ENCODE assay signal across 1 cellular context in the genomic region with DNA sequence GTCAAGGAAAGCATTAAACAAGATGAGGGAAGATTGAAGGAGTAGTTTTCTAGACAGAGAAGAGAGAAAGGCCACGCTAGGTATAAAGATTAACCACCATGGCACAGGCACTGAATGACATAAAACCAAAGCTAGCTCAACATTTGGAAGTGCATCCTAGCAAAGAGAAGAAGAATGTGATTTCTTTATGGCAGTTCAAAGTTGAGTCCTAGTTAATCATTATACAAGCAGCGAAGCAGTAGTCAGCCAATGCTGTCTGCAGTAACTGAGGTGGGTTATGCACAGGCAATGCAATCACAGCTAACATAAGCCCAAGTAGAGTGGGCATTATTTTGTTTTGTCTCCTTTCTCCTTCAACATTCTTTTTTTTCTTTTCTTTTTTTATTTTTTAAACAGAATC.
TF ChIP-seq lines count a peak whose summit lies in the region.

No MANE protein-coding gene starts in this region.

TF ChIP-seq in HepG2, 621 proteins besides CTCF, POLR2A, EP300 and RAD21 (continued from another document):
- TF ChIP-seq, protein P1, sequence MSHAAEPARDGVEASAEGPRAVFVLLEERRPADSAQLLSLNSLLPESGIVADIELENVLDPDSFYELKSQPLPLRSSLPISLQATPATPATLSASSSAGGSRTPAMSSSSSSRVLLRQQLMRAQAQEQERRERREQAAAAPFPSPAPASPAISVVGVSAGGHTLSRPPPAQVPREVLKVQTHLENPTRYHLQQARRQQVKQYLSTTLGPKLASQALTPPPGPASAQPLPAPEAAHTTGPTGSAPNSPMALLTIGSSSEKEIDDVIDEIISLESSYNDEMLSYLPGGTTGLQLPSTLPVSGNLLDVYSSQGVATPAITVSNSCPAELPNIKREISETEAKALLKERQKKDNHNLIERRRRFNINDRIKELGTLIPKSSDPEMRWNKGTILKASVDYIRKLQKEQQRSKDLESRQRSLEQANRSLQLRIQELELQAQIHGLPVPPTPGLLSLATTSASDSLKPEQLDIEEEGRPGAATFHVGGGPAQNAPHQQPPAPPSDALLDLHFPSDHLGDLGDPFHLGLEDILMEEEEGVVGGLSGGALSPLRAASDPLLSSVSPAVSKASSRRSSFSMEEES (CRISPR knock-in tag; IDR thresholded peaks at IDR 0.05) = no peak
- TF ChIP-seq ZNF207 (IDR thresholded peaks at IDR 0.05; ENCODE audit: borderline replicate concordance) = no peak
- peak; percentile 24; the same call in 1 of the 2 replicates for TF ChIP-seq SOX5 (CRISPR knock-in tag; IDR thresholded peaks at IDR 0.05; ENCODE audit: borderline replicate concordance)
- TF ChIP-seq, protein P2, sequence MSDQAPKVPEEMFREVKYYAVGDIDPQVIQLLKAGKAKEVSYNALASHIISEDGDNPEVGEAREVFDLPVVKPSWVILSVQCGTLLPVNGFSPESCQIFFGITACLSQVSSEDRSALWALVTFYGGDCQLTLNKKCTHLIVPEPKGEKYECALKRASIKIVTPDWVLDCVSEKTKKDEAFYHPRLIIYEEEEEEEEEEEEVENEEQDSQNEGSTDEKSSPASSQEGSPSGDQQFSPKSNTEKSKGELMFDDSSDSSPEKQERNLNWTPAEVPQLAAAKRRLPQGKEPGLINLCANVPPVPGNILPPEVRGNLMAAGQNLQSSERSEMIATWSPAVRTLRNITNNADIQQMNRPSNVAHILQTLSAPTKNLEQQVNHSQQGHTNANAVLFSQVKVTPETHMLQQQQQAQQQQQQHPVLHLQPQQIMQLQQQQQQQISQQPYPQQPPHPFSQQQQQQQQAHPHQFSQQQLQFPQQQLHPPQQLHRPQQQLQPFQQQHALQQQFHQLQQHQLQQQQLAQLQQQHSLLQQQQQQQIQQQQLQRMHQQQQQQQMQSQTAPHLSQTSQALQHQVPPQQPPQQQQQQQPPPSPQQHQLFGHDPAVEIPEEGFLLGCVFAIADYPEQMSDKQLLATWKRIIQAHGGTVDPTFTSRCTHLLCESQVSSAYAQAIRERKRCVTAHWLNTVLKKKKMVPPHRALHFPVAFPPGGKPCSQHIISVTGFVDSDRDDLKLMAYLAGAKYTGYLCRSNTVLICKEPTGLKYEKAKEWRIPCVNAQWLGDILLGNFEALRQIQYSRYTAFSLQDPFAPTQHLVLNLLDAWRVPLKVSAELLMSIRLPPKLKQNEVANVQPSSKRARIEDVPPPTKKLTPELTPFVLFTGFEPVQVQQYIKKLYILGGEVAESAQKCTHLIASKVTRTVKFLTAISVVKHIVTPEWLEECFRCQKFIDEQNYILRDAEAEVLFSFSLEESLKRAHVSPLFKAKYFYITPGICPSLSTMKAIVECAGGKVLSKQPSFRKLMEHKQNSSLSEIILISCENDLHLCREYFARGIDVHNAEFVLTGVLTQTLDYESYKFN (CRISPR knock-in tag; conservative IDR thresholded peaks at IDR 0.05) = peak; percentile 67
- TF ChIP-seq NFATC3 (CRISPR knock-in tag; IDR thresholded peaks at IDR 0.05) = no peak
- TF ChIP-seq GFI1 (CRISPR knock-in tag; IDR thresholded peaks at IDR 0.05; ENCODE audit: borderline replicate concordance) = peak; percentile 61
- TF ChIP-seq, protein P3, sequence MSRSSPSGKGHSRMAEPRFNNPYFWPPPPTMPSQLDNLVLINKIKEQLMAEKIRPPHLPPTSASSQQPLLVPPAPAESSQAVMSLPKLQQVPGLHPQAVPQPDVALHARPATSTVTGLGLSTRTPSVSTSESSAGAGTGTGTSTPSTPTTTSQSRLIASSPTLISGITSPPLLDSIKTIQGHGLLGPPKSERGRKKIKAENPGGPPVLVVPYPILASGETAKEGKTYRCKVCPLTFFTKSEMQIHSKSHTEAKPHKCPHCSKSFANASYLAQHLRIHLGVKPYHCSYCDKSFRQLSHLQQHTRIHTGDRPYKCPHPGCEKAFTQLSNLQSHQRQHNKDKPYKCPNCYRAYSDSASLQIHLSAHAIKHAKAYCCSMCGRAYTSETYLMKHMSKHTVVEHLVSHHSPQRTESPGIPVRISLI (CRISPR knock-in tag; IDR thresholded peaks at IDR 0.05; ENCODE audit: borderline replicate concordance) = no peak
- TF ChIP-seq NFYC (CRISPR knock-in tag; IDR thresholded peaks at IDR 0.05) = 0 out of 2 replicates have a peak, but pooled peaks have one; percentile 13
- no peak for TF ChIP-seq SATB2 (CRISPR knock-in tag; IDR thresholded peaks at IDR 0.05)
- TF ChIP-seq PITX1 (CRISPR knock-in tag; IDR thresholded peaks at IDR 0.05) = 0 out of 2 replicates have a peak, but pooled peaks have one; percentile 16
- TF ChIP-seq, protein P4, sequence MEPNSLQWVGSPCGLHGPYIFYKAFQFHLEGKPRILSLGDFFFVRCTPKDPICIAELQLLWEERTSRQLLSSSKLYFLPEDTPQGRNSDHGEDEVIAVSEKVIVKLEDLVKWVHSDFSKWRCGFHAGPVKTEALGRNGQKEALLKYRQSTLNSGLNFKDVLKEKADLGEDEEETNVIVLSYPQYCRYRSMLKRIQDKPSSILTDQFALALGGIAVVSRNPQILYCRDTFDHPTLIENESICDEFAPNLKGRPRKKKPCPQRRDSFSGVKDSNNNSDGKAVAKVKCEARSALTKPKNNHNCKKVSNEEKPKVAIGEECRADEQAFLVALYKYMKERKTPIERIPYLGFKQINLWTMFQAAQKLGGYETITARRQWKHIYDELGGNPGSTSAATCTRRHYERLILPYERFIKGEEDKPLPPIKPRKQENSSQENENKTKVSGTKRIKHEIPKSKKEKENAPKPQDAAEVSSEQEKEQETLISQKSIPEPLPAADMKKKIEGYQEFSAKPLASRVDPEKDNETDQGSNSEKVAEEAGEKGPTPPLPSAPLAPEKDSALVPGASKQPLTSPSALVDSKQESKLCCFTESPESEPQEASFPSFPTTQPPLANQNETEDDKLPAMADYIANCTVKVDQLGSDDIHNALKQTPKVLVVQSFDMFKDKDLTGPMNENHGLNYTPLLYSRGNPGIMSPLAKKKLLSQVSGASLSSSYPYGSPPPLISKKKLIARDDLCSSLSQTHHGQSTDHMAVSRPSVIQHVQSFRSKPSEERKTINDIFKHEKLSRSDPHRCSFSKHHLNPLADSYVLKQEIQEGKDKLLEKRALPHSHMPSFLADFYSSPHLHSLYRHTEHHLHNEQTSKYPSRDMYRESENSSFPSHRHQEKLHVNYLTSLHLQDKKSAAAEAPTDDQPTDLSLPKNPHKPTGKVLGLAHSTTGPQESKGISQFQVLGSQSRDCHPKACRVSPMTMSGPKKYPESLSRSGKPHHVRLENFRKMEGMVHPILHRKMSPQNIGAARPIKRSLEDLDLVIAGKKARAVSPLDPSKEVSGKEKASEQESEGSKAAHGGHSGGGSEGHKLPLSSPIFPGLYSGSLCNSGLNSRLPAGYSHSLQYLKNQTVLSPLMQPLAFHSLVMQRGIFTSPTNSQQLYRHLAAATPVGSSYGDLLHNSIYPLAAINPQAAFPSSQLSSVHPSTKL (CRISPR knock-in tag; IDR thresholded peaks at IDR 0.05) = peak; percentile 42; the same call in 1 of the 2 replicates
- TF ChIP-seq NFYB (CRISPR knock-in tag; IDR thresholded peaks at IDR 0.05) = 0 out of 2 replicates have a peak, but pooled peaks have one; percentile 24
- peak; percentile 96 for TF ChIP-seq HNRNPUL1 (IDR thresholded peaks at IDR 0.05; ENCODE audit: low read depth, low read length)
